Comparison of ENCODE assay signal across 21 cellular contexts in the genomic region with DNA sequence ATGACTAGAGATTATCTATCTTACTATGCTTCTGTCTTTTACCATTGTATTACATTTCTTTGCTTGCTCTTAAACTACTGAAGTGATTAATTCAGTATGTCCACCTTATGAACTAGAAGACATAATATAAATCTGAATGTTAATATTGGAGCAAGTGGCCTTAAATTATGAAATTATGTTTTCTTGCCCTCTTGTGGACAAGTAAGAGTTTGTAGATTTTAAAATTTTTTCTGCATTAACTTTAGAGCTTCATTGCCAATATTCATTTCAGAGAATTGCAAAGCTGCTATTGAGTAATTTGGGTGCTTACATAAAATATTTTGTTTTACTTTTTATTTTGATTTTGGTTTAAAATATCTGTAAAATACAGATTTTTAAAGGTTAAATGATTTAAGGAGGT. TPM values are rescaled to one million over a fixed set of nuclear protein-coding genes. Genes with fewer than 3 reads are reported as not detected.
A peak's percentile ranks its signal among the peaks of the same experiment; 100 is the strongest.
DNase-seq lines count a peak whose midpoint lies in the region; TF ChIP-seq lines count a peak whose summit lies in the region.
"Had no signal": no experiment of that assay in that cellular context is flagged by ENCODE, and none has a peak within 500 bp of the region (broad histone marks: within the 10 kb centered on the region; RNA-seq: fewer than 3 reads in every experiment).

No MANE protein-coding gene starts in this region.

- H3K18ac ChIP-seq in neuronal stem cell (ENCODE audit: low read length): no peak overlapping the region

- H3K4me3 Mint-ChIP-seq in osteocyte (ENCODE audit: unreplicated experiment): no peak overlapping the region
- H3K4me3 Mint-ChIP-seq: natural killer cell had no signal

- TF ChIP-seq CTCF in osteocyte (IDR thresholded peaks at IDR 0.05): peak; percentile 51

- no peak overlapping the region for H3K4me2 ChIP-seq in neuronal stem cell (ENCODE audit: insufficient read depth, low read length, poor library complexity, severe bottlenecking)

- H3K9me3 ChIP-seq in neuronal stem cell (replicated peaks in 1 of 2; ENCODE audit: control insufficient read depth in 2 of 2, insufficient read depth in 1 of 2, low read depth in 1 of 2, low read length in 2 of 2): peaks cover 0 to 6% of the 10 kb centered on the region in 2 donors
- H3K9me3 ChIP-seq: lower lobe of right lung had no signal

- H3K4me1 Mint-ChIP-seq in osteocyte (ENCODE audit: unreplicated experiment): no peaks in the 10 kb centered on the region

- H2AFZ ChIP-seq in neuronal stem cell (ENCODE audit: low read length): no peak overlapping the region

- peaks cover 0 to 2% of the 10 kb centered on the region in 2 donors for H3K4me1 ChIP-seq in neuronal stem cell (ENCODE audit: control insufficient read depth in 2 of 2, insufficient read depth in 1 of 2, low read depth in 1 of 2, low read length in 2 of 2)
- H3K4me1 ChIP-seq: lower lobe of right lung had no signal

- no peak overlapping the region for H2BK120ac ChIP-seq in neuronal stem cell (ENCODE audit: low read depth, low read length)

- H3K27ac Mint-ChIP-seq in osteocyte (ENCODE audit: unreplicated experiment): no peak overlapping the region
- H3K27ac Mint-ChIP-seq: natural killer cell had no signal

- peak; percentile 48 for DNase-seq in ELR (ENCODE audit: low read depth)
- DNase-seq in NAMALWA (ENCODE audit: low spot score): peak; percentile 10
- peak; percentile 38 for DNase-seq in dedifferentiated amniotic fluid mesenchymal stem cell (ENCODE audit: extremely low spot score)
- no peak for DNase-seq in osteocyte (ENCODE audit: extremely low spot score, unreplicated experiment)
- DNase-seq in DMS79 treated with DMSO at 0.1 percent for 48 hours (lab: John Stamatoyannopoulos, UW): no peak
- no peak for DNase-seq in neuronal stem cell (ENCODE audit: low spot score)
- no peak for DNase-seq in KBM-7
- DNase-seq: activated CD4-positive, alpha-beta T cell treated with anti-CD3 and anti-CD28 coated beads for 48 hours; activated naive CD4-positive, alpha-beta T cell treated with Interleukin-2 at 50 U/mL for 16 hours; C1 segment of cervical spinal cord; DMS79; effector CD4-positive, alpha-beta T cell; foreskin melanocyte; lower lobe of right lung; natural killer cell; NCI-H2081 treated with DMSO at 0.1 percent for 48 hours; NCI-H748 treated with DMSO at 0.1 percent for 48 hours; retina; substantia nigra; T1000 had no signal

- H3K27ac ChIP-seq in neuronal stem cell (replicated peaks; ENCODE audit: low read length): no peak overlapping the region
- H3K27ac ChIP-seq: lower lobe of right lung had no signal

- H2BK5ac ChIP-seq in neuronal stem cell (ENCODE audit: low read length): no peak overlapping the region

- no peak overlapping the region for H4K91ac ChIP-seq in neuronal stem cell (ENCODE audit: low read depth, low read length, poor library complexity)

- peaks cover 0 to 22% of the 10 kb centered on the region in 2 donors for H3K36me3 ChIP-seq in neuronal stem cell (replicated peaks in 1 of 2; ENCODE audit: control insufficient read depth in 2 of 2, insufficient read depth in 2 of 2, low read length in 2 of 2)
- H3K36me3 ChIP-seq: lower lobe of right lung had no signal

- H3K27me3 ChIP-seq in neuronal stem cell (ENCODE audit: control insufficient read depth in 3 of 3, insufficient read depth in 3 of 3, low read depth in 1 of 3, low read length in 3 of 3): no peaks in the 10 kb centered on the region

- no peak overlapping the region for H2BK12ac ChIP-seq in neuronal stem cell (ENCODE audit: low read length)

- no peaks in the 10 kb centered on the region for H3K27me3 Mint-ChIP-seq in osteocyte (ENCODE audit: unreplicated experiment)

- H3K79me1 ChIP-seq in neuronal stem cell (ENCODE audit: low read depth, low read length): no peaks in the 10 kb centered on the region

- no peak overlapping the region for H2BK15ac ChIP-seq in neuronal stem cell (ENCODE audit: low read length)

- H3K4ac ChIP-seq in neuronal stem cell (ENCODE audit: low read length): no peak overlapping the region

- no peak overlapping the region for H3K14ac ChIP-seq in neuronal stem cell (ENCODE audit: low read length)

- no peak overlapping the region for H3K4me3 ChIP-seq in neuronal stem cell (ENCODE audit: low read length in 2 of 2)
- H3K4me3 ChIP-seq: lower lobe of right lung had no signal

- no peak overlapping the region for H3K23ac ChIP-seq in neuronal stem cell (ENCODE audit: low read depth, low read length, poor library complexity)

- H2AK5ac ChIP-seq in neuronal stem cell (ENCODE audit: low read depth, low read length): no peak overlapping the region

- no peaks in the 10 kb centered on the region for H3K9me3 Mint-ChIP-seq in osteocyte (ENCODE audit: unreplicated experiment)
- H3K9me3 Mint-ChIP-seq: natural killer cell had no signal

- H3K9ac ChIP-seq in neuronal stem cell (ENCODE audit: low read depth, low read length, poor library complexity): no peak overlapping the region

- H4K8ac ChIP-seq in neuronal stem cell (ENCODE audit: low read depth, low read length): no peak overlapping the region

- H3K36me3 Mint-ChIP-seq in osteocyte (ENCODE audit: unreplicated experiment): peaks cover 18% of the 10 kb centered on the region

- in situ Hi-C loops in KBM-7 (cut with MboI; ENCODE audit: low pct_unique_long_range_greater_than_20kb, low sequenced_read_pairs): no loop called here

RNA-seq across cellular contexts. Expression of a gene that starts 55.3 kb away (rescaled TPM):
- 15.7 and 17.5 TPM in 2 replicates for total RNA-seq in osteocyte
- 5.4 TPM for polyA plus RNA-seq in neuronal stem cell (2013, experiment 1 of 2)
- polyA plus RNA-seq in neuronal stem cell (2013, experiment 2 of 2): 6.4 TPM
- total RNA-seq: M059J had no signal

Comparison
In these comparisons a context has a peak if more than half of its experiments do, and no peak if none do; other contexts are left out.
1. DNase-seq: peak in ELR (single experiment), NAMALWA (single experiment) and dedifferentiated amniotic fluid mesenchymal stem cell (single experiment); none in osteocyte (single experiment), DMS79 treated with DMSO at 0.1 percent for 48 hours (single experiment), neuronal stem cell (single experiment) and KBM-7 (single experiment).